In genomic region chr4:153722036-153722435, GRCh38 we compare ENCODE assay signal across 17 cellular contexts. TPM values are rescaled to one million over a fixed set of nuclear protein-coding genes. Genes with fewer than 3 reads are reported as not detected.
DNase-seq lines count a peak whose midpoint lies in the region; ATAC-seq lines count a peak whose summit lies in the region.
"Had no signal": no experiment of that assay in that cellular context is flagged by ENCODE, and none has a peak within 500 bp of the region (broad histone marks: within the 10 kb centered on the region; RNA-seq: fewer than 3 reads in every experiment).

No MANE protein-coding gene starts in this region.

- no peaks in the 10 kb centered on the region for H3K9me3 Mint-ChIP-seq in central memory CD8-positive, alpha-beta T cell
- H3K9me3 Mint-ChIP-seq: HFFc6 had no signal

- peak; percentile 24 for DNase-seq in LHCN-M2 (ENCODE audit: low read depth)
- DNase-seq in RPMI7951 (ENCODE audit: low read depth): peak; percentile 11
- no peak for DNase-seq in central memory CD8-positive, alpha-beta T cell (ENCODE audit: low spot score in 2 of 2)
- no peak for DNase-seq in amniotic stem cell (lab: John Stamatoyannopoulos, UW)
- DNase-seq in GDM1 (lab: John Stamatoyannopoulos, UW): no peak
- DNase-seq in COLO668 (lab: John Stamatoyannopoulos, UW; ENCODE audit: unreplicated experiment): no peak
- DNase-seq: ACHN; Caco-2; CD4-positive, alpha-beta memory T cell; DMS53; HCEC 1CT; HFFc6 had no signal

- 0 out of 2 replicates have a peak overlapping the region, but pooled peaks have one; percentile 13 for H3K27ac ChIP-seq in BLaER1
- H3K27ac ChIP-seq: C4-2B had no signal

- H3K4me3 Mint-ChIP-seq in central memory CD8-positive, alpha-beta T cell: no peak overlapping the region
- H3K4me3 Mint-ChIP-seq: CD4-positive, alpha-beta memory T cell; HFFc6 had no signal

- H3K27me3 ChIP-seq in BLaER1: no peaks in the 10 kb centered on the region

- H3K27ac Mint-ChIP-seq in central memory CD8-positive, alpha-beta T cell (ENCODE audit: low read depth): peak overlapping the region; percentile 52
- H3K27ac Mint-ChIP-seq: CD4-positive, alpha-beta memory T cell; HFFc6 had no signal

- no peak overlapping the region for H3K4me3 ChIP-seq in BLaER1

- no peaks in the 10 kb centered on the region for H3K4me1 Mint-ChIP-seq in central memory CD8-positive, alpha-beta T cell
- H3K4me1 Mint-ChIP-seq: CD4-positive, alpha-beta memory T cell had no signal

- H3K36me3 ChIP-seq in BLaER1: peaks cover 18% of the 10 kb centered on the region

- H3K4me2 ChIP-seq in BLaER1: no peak overlapping the region

- H3K27me3 Mint-ChIP-seq in central memory CD8-positive, alpha-beta T cell: peaks cover 57% of the 10 kb centered on the region

- ATAC-seq in central memory CD8-positive, alpha-beta T cell (replicated peaks; ENCODE audit: extremely low read depth, poor library complexity, severe bottlenecking): no peak
- ATAC-seq: HepG2 had no signal

- no peaks in the 10 kb centered on the region for H3K36me3 Mint-ChIP-seq in central memory CD8-positive, alpha-beta T cell (ENCODE audit: insufficient read depth)

- peaks cover 18% of the 10 kb centered on the region for H3K9me3 ChIP-seq in BLaER1
- H3K9me3 ChIP-seq: Caco-2 had no signal

- H3K4me1 ChIP-seq in BLaER1: peaks cover 31% of the 10 kb centered on the region
- H3K4me1 ChIP-seq: Caco-2 had no signal

- no peak overlapping the region for H3K9ac ChIP-seq in BLaER1

- no peaks in the 10 kb centered on the region for H4K20me1 ChIP-seq in BLaER1

RNA-seq across cellular contexts. Expression of gene RNF175, which starts 37.8 kb away (rescaled TPM):
- not detected in 2 replicates for total RNA-seq in LHCN-M2 (2014; rRNA removed)
- not detected for polyA plus RNA-seq in LHCN-M2 (2012)
- 3.7 and 8.0 TPM in 2 replicates for total RNA-seq in RPMI7951 (2014; rRNA removed; shearing (Covaris generic))
- total RNA-seq: A172, Caco-2, H4, HepG2, HFFc6 had no signal
- polyA plus RNA-seq: HepG2 had no signal

RNA-seq across cellular contexts. Expression of gene TLR2, which starts 38.0 kb away (rescaled TPM):
- 1.0 and 1.3 TPM in 2 replicates for total RNA-seq in LHCN-M2 (2014; rRNA removed)
- 0.10 TPM for polyA plus RNA-seq in LHCN-M2 (2012)
- 8.8 and 11.3 TPM in 2 replicates for total RNA-seq in RPMI7951 (2014; rRNA removed; shearing (Covaris generic))
- total RNA-seq: A172, H4, HFFc6 had no signal

Comparison
In these comparisons a context has a peak if more than half of its experiments do, and no peak if none do; other contexts are left out.
1. DNase-seq: peak in LHCN-M2 (single experiment) and RPMI7951 (single experiment); none in central memory CD8-positive, alpha-beta T cell (0 of 2), amniotic stem cell (single experiment), GDM1 (single experiment) and COLO668 (single experiment).